ENCODE assay signal across 13 cellular contexts in the genomic region with DNA sequence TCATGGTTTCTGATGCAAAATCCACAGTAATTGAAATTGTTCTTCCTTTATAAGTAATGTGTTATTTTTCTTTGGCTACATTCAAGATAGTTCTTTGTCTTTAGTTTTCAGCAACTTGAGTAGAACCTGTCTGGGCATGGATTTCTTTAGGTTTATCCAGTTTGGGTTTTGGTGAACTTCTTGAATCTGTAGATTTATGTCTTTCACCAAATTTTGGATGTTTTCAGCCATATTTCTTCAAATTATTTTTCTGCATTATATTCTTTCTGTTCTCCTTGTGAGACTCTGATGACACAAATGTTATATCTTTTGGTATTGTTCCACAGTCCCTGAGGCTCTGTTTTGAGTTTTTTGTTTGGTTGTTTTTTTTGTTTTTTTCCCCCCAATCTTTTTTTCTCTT.
"Had no signal": no experiment of that assay in that cellular context is flagged by ENCODE, and none has a peak within 500 bp of the region (broad histone marks: within the 10 kb centered on the region; RNA-seq: fewer than 3 reads in every experiment).

No MANE protein-coding gene starts in this region.

- ATAC-seq: effector memory CD8-positive, alpha-beta T cell; esophagus mucosa; foreskin keratinocyte; gastrocnemius medialis; gastroesophageal sphincter; heart left ventricle; heart right ventricle had no signal

- H3K36me3 ChIP-seq: colonic mucosa, esophagus muscularis mucosa, esophagus squamous epithelium, gastrocnemius medialis, gastroesophageal sphincter, heart left ventricle, heart right ventricle had no signal

- H3K27ac ChIP-seq: colonic mucosa, coronary artery, dorsolateral prefrontal cortex, epithelial cell of prostate, esophagus muscularis mucosa, esophagus squamous epithelium, foreskin keratinocyte, gastrocnemius medialis, gastroesophageal sphincter, heart left ventricle, heart right ventricle had no signal

- H3K4me1 ChIP-seq: colonic mucosa, esophagus muscularis mucosa, esophagus squamous epithelium, gastrocnemius medialis, gastroesophageal sphincter, heart left ventricle had no signal

- H3K4me3 ChIP-seq: colonic mucosa, coronary artery, dorsolateral prefrontal cortex, esophagus muscularis mucosa, esophagus squamous epithelium, gastrocnemius medialis, gastroesophageal sphincter, heart left ventricle, heart right ventricle had no signal

- H3K9me3 ChIP-seq: colonic mucosa, esophagus squamous epithelium, gastrocnemius medialis had no signal
